In the genomic region with DNA sequence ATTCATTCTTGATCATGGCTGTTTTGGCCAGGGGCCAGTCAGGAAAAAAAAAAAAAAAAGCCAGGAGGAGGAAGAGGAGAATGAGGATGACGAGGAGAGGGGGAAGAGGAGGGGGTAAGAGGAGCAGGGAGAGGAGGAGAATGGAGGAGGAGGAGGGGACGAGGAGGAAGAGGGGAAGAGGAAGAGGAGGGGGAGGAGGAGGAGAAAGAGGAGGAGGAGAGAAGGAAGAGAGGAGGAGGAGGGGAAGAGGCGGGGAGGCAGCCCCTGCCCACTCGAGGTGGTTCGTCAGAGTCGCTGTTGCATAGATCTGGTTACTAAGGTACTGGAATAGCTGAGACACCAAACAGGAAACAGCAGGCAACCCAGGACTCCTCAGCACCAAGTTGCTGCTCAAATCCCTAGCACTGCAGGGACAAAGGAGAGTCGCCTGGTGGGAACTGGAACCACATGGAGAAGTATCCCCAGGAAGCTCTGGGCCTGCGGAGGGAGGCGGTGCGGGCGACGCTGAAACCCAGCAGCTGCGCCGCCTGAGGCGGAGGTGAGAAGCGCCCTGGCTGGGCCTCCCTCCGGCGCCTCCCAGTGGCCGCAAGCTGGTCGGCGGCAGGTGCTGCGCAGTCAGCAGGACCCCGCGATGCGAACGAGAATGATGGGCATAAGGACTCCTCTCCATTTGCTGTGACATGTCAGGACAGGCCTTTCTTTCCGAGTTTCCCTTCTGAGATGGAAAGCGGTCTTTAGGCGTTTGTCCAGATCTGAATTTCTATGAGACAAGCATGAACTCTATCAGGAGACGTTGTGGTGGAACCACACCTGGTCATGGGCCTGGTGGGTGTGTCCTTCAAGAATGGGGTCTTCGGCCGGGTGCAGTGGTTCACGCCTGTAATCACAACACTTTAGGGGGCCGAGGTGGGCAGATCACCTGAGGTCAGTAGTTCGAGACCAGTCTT, we compare ENCODE assay signal across 9 cellular contexts. TPM values are rescaled to one million over a fixed set of nuclear protein-coding genes. Genes with fewer than 3 reads are reported as not detected.
DNase-seq lines count a peak whose midpoint lies in the region; ATAC-seq and TF ChIP-seq lines count a peak whose summit lies in the region.
"Had no signal": no experiment of that assay in that cellular context is flagged by ENCODE, and none has a peak within 500 bp of the region (broad histone marks: within the 10 kb centered on the region; RNA-seq: fewer than 3 reads in every experiment).

No MANE protein-coding gene starts in this region.

- ATAC-seq in CD4-positive, CD25-positive, alpha-beta regulatory T cell (ENCODE audit: low read depth in 2 of 2) = peak; percentile 94 to 97
- ATAC-seq in GM21447 (IDR thresholded peaks at IDR 0.05; ENCODE audit: unreplicated experiment) (peak; percentile 86), T-cell (replicated peaks in 1 of 4) (peak; percentile 97 to 99 (median 98)), left cardiac atrium (peak; percentile 88 to 95)

- H3K36me3 Mint-ChIP-seq in CD4-positive, CD25-positive, alpha-beta regulatory T cell = no peaks in the 10 kb centered on the region
- H3K36me3 Mint-ChIP-seq in T-cell = no peaks in the 10 kb centered on the region
- H3K36me3 Mint-ChIP-seq in progenitor cell of endocrine pancreas (ENCODE audit: insufficient read depth) = no peaks in the 10 kb centered on the region
- no peaks in the 10 kb centered on the region for H3K36me3 Mint-ChIP-seq in type B pancreatic cell

- H3K9me3 Mint-ChIP-seq in CD4-positive, CD25-positive, alpha-beta regulatory T cell = no peaks in the 10 kb centered on the region
- H3K9me3 Mint-ChIP-seq in T-cell = no peaks in the 10 kb centered on the region
- no peaks in the 10 kb centered on the region for H3K9me3 Mint-ChIP-seq in progenitor cell of endocrine pancreas (ENCODE audit: low read depth)
- H3K9me3 Mint-ChIP-seq in type B pancreatic cell = no peaks in the 10 kb centered on the region

- peak overlapping the region; percentile 79 to 93 (median 87) for H3K27ac Mint-ChIP-seq in CD4-positive, CD25-positive, alpha-beta regulatory T cell
- H3K27ac Mint-ChIP-seq in T-cell (peak overlapping the region; percentile 69 to 84), progenitor cell of endocrine pancreas (peak overlapping the region; percentile 48), type B pancreatic cell (peak overlapping the region; percentile 61)

- peaks cover 13% of the 10 kb centered on the region for H3K27me3 Mint-ChIP-seq in CD4-positive, CD25-positive, alpha-beta regulatory T cell
- no peaks in the 10 kb centered on the region for H3K27me3 Mint-ChIP-seq in T-cell
- H3K27me3 Mint-ChIP-seq in progenitor cell of endocrine pancreas = peaks cover 10% of the 10 kb centered on the region
- H3K27me3 Mint-ChIP-seq in type B pancreatic cell = peaks cover 3% of the 10 kb centered on the region

- H3K4me1 Mint-ChIP-seq in CD4-positive, CD25-positive, alpha-beta regulatory T cell = peaks cover 4 to 21% (median 11%) of the 10 kb centered on the region in 4 donors
- H3K4me1 Mint-ChIP-seq in T-cell (peaks cover 24 to 27% (median 24%) of the 10 kb centered on the region in 3 donors), progenitor cell of endocrine pancreas (ENCODE audit: low read depth) (peaks cover 17% of the 10 kb centered on the region), type B pancreatic cell (ENCODE audit: unreplicated experiment) (peaks cover 39% of the 10 kb centered on the region)

- DNase-seq in CD4-positive, CD25-positive, alpha-beta regulatory T cell = peak; percentile 58 to 80 (median 76)
- DNase-seq in T-cell (peak; percentile 52 to 83 (median 72)), amniotic epithelial cell (ENCODE audit: low read depth) (peak; percentile 64), left cardiac atrium (peak; percentile 87), progenitor cell of endocrine pancreas (ENCODE audit: low spot score, unreplicated experiment) (peak; percentile 77), type B pancreatic cell (ENCODE audit: extremely low spot score, unreplicated experiment) (peak; percentile 84)

- peaks cover 5% of the 10 kb centered on the region for H3K27me3 ChIP-seq in CD4-positive, CD25-positive, alpha-beta regulatory T cell (ENCODE audit: control insufficient read depth, insufficient read depth, low read length)

- CTCF ChIA-PET in T-cell (lab: Charles Lee) = interaction anchor here (0.6 to 3.0 kb wide), 17 partner anchors 11 to 1733 kb away, joined by 3 to 54 read pairs (median 3); a partner anchor contains a TSS

- peaks cover 15% of the 10 kb centered on the region for H3K4me1 ChIP-seq in CD4-positive, CD25-positive, alpha-beta regulatory T cell (ENCODE audit: control insufficient read depth, insufficient read depth, low read length, poor library complexity, severe bottlenecking)

- H3K36me3 ChIP-seq in CD4-positive, CD25-positive, alpha-beta regulatory T cell (ENCODE audit: control insufficient read depth, insufficient read depth, low read length) = no peaks in the 10 kb centered on the region

- H3K9me3 ChIP-seq in CD4-positive, CD25-positive, alpha-beta regulatory T cell (ENCODE audit: control insufficient read depth in 2 of 2, low read length in 2 of 2) = no peaks in the 10 kb centered on the region

- POLR2A ChIA-PET in T-cell (lab: Charles Lee) = interaction anchor here (0.6 to 0.7 kb wide), 3 partner anchors 15 to 141 kb away, joined by 3 to 4 read pairs (median 3); no protein-coding TSS in a partner anchor

- TF ChIP-seq CTCF in LNCAP (IDR thresholded peaks at IDR 0.05) = peak; percentile 99
- TF ChIP-seq CTCF in progenitor cell of endocrine pancreas (IDR thresholded peaks at IDR 0.05; ENCODE audit: unreplicated experiment) = peak; percentile 99
- TF ChIP-seq CTCF in type B pancreatic cell (conservative IDR thresholded peaks at IDR 0.05) = peak; percentile 92

- peak overlapping the region in 3 of 4 donors; percentile 74 to 77 (median 75) for H3K4me3 Mint-ChIP-seq in CD4-positive, CD25-positive, alpha-beta regulatory T cell
- H3K4me3 Mint-ChIP-seq in T-cell = peak overlapping the region; percentile 45 to 72 (median 57)
- H3K4me3 Mint-ChIP-seq in progenitor cell of endocrine pancreas (ENCODE audit: low read depth) = peak overlapping the region; percentile 19
- peak overlapping the region; percentile 70 for H3K4me3 Mint-ChIP-seq in type B pancreatic cell

- peak overlapping the region; percentile 66 for H3K4me3 ChIP-seq in CD4-positive, CD25-positive, alpha-beta regulatory T cell (ENCODE audit: low read depth, low read length)

- H3K27ac ChIP-seq in CD4-positive, CD25-positive, alpha-beta regulatory T cell (ENCODE audit: insufficient read depth, low read length, poor library complexity, severe bottlenecking) = no peak overlapping the region

- intact Hi-C loops in left cardiac atrium (cut with DNase I) = loop anchor here (1.0 to 5.0 kb wide), 2 partner anchors 142 to 143 kb away; no protein-coding TSS in a partner anchor

RNA-seq across cellular contexts. Expression of a gene that starts 17.5 kb away (rescaled TPM):
- not detected for total RNA-seq in CD4-positive, CD25-positive, alpha-beta regulatory T cell
- polyA plus RNA-seq in CD4-positive, CD25-positive, alpha-beta regulatory T cell = not detected
- total RNA-seq in T-cell (not detected), left cardiac atrium (not detected), progenitor cell of endocrine pancreas (not detected in 2 replicates), type B pancreatic cell (ENCODE audit: low replicate concordance) (not detected in 2 replicates)
- total RNA-seq: T-helper 2 cell treated with Interferon-gamma antibody and Interleukin-4, amounts not matched to agents 100 ng/mL and 5 ng/mL, for 36 hours had no signal

Comparison
In these comparisons a context has a peak if more than half of its experiments do, and no peak if none do; other contexts are left out.
1. H3K4me3 Mint-ChIP-seq: peak in every context shown above with its lines; median percentile 75 in CD4-positive, CD25-positive, alpha-beta regulatory T cell; 70 in type B pancreatic cell; 57 in T-cell; 19 in progenitor cell of endocrine pancreas.